ENCODE assay signal across 9 cellular contexts in the genomic region with DNA sequence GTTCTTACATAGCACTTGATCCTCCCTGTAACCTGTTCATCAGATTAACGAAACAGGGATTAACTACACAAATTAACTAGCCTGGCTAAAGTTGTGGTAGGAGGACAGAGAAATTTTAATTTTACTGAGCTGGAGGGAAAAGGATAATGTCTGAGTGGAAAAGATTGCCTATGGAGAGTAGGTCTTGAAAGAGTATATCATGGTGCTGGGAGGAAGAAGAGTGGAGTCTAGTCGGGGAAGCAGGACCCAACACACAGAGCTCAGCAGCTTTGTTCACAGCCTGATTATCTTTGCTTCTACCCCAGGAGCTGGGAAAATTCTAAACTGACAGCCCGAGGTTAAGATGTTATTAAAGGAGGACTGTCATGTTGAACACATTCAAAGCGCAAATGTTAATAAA.
"Had no signal": no experiment of that assay in that cellular context is flagged by ENCODE, and none has a peak within 500 bp of the region (broad histone marks: within the 10 kb centered on the region; RNA-seq: fewer than 3 reads in every experiment).

No MANE protein-coding gene starts in this region.

- H3K4me2 ChIP-seq: GM23338, KMS-11 had no signal

- H3K4me3 ChIP-seq: GM23338 had no signal

- H3K9ac ChIP-seq: KMS-11 had no signal

- DNase-seq: H9, HCEC 1CT, IMR-90, KBM-7 had no signal

- FAIRE-seq: H1, H54, HTR-8/SVneo had no signal

- H2AFZ ChIP-seq: GM23338 had no signal

- ATAC-seq: GM23338 had no signal

- H3K27ac ChIP-seq: KMS-11 had no signal
